Comparison of ENCODE assay signal across 7 cellular contexts in the genomic region with DNA sequence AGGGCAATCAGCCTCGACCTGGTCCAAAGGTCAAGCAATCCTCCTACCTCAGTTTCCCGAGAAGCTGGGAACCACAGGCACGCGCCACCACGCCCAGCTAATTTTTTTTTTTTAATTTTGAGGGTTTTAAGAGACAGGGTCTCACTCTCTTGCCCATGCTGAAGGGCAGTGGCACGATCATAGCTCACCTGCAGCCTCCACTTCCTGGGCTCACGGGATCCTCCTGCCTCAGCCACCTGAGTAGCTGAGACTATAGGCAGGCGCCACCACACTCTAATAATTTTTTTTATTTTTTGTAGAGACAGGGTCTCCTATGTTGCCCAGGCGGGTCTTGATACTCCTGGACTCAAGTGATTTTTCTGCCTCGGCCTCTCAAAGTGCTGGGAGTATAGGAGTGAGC. TPM values are rescaled to one million over a fixed set of nuclear protein-coding genes. Genes with fewer than 3 reads are reported as not detected.
DNase-seq lines count a peak whose midpoint lies in the region; ATAC-seq and TF ChIP-seq lines count a peak whose summit lies in the region.

No MANE protein-coding gene starts in this region.

- H3K4me3 ChIP-seq in HAP-1 = peak overlapping the region; percentile 84
- peak overlapping the region; percentile 81; the same call in 1 of the 2 replicates for H3K4me3 ChIP-seq in WERI-Rb-1 (ENCODE audit: low read depth, low read length)
- peak overlapping the region; percentile 89 to 96 for H3K4me3 ChIP-seq in foreskin fibroblast (ENCODE audit: low read depth in 1 of 2, low read length in 2 of 2)
- H3K4me3 ChIP-seq in skeletal muscle satellite cell (ENCODE audit: low read length) = peak overlapping the region; percentile 94

- H3K36me3 ChIP-seq in HAP-1 (replicated peaks) (no peaks in the 10 kb centered on the region), WERI-Rb-1 (no peaks in the 10 kb centered on the region), skeletal muscle satellite cell (ENCODE audit: insufficient read depth, low read length) (peaks cover 4% of the 10 kb centered on the region)

- H3K4me1 ChIP-seq in HAP-1 (peaks cover 4% of the 10 kb centered on the region; the same call in 1 of the 2 replicates), skeletal muscle satellite cell (ENCODE audit: control insufficient read depth, insufficient read depth, low read length) (peaks cover 14% of the 10 kb centered on the region)

- H3K9me3 ChIP-seq in HAP-1 (no peaks in the 10 kb centered on the region), WERI-Rb-1 (ENCODE audit: severe bottlenecking) (no peaks in the 10 kb centered on the region), skeletal muscle satellite cell (replicated peaks; ENCODE audit: low read length) (no peaks in the 10 kb centered on the region)

- DNase-seq in HAP-1 (ENCODE audit: low spot score in 2 of 2) (no peak), WERI-Rb-1 (no peak), foreskin fibroblast (no peak), epidermal melanocyte (ENCODE audit: insufficient read length, low spot score) (no peak), COLO829 (ENCODE audit: low spot score) (no peak)

- H3K27me3 ChIP-seq in HAP-1 (ENCODE audit: low read depth) (no peaks in the 10 kb centered on the region), WERI-Rb-1 (ENCODE audit: insufficient read depth, low read depth, severe bottlenecking) (no peaks in the 10 kb centered on the region), skeletal muscle satellite cell (ENCODE audit: control insufficient read depth, insufficient read depth, low read length) (no peaks in the 10 kb centered on the region)

- no peak for ATAC-seq in HG02870 (IDR thresholded peaks at IDR 0.05; ENCODE audit: unreplicated experiment)

- TF ChIP-seq CTCF in WERI-Rb-1 (IDR thresholded peaks at IDR 0.05; ENCODE audit: low read depth, low read length) = no peak
- no peak for TF ChIP-seq CTCF in foreskin fibroblast (IDR thresholded peaks at IDR 0.05; ENCODE audit: low read depth, low read length)

- peak overlapping the region; percentile 93 for H3K9ac ChIP-seq in skeletal muscle satellite cell (ENCODE audit: low read depth, low read length)

- no peak overlapping the region for H3K27ac ChIP-seq in WERI-Rb-1

- H3K4me2 ChIP-seq in skeletal muscle satellite cell (ENCODE audit: low read length) = peak overlapping the region; percentile 87

- in situ Hi-C loops in HAP-1 (cut with MboI; ENCODE audit: low sequenced_read_pairs) = no loop called here

RNA-seq across cellular contexts. Expression of gene UIMC1, which starts 1.6 kb away (rescaled TPM):
- 17.7 and 24.3 TPM in 2 replicates for total RNA-seq in skeletal muscle satellite cell (2012; rRNA removed)

RNA-seq across cellular contexts. Expression of gene ZNF346, which starts 17.5 kb away (rescaled TPM):
- total RNA-seq in skeletal muscle satellite cell (2012; rRNA removed) = 11.9 and 12.7 TPM in 2 replicates
